Comparison of ENCODE assay signal across 29 cellular contexts in the genomic region with DNA sequence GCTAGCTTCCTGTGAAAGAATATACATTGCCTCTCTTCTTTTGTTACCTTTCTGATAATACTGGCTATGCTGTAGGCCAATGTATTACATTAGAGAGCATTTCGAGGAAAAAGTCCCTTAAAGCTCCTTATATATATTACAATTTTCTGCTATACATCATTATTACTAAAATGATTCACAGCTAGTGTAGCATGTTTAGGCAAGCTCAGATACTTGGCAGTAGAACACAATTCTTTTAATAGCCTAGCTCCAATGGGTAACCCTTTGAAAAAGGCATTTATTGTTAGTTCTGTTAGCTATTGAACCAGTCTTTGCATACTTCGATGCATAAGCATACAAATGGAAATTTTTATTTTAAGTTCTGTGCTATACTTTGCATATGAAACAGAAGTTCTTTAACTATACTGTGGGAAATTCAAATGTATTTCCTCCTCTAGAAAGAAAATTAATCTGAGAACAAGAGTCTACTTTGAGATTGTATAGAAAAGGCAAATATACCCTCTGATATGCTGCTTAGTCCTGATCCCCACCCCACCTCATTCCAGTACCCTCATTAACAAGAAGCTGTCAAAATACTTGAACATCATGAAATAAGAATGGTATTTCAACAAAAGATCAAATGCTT.
"Had no signal": no experiment of that assay in that cellular context is flagged by ENCODE, and none has a peak within 500 bp of the region (broad histone marks: within the 10 kb centered on the region; RNA-seq: fewer than 3 reads in every experiment).

No MANE protein-coding gene starts in this region.

- H3K4me3 ChIP-seq: MG63 had no signal

- H3K4me2 ChIP-seq: KMS-11 had no signal

- H3K27ac ChIP-seq: brain microvascular endothelial cell, KMS-11 had no signal

- H3K27me3 ChIP-seq: brain microvascular endothelial cell, MG63 had no signal

- DNase-seq: activated B cell treated with CpG ODN at 0.5 μM for 24 hours; activated CD4-positive, alpha-beta T cell treated with anti-CD3 and anti-CD28 coated beads for 1 hour; activated CD4-positive, alpha-beta T cell treated with anti-CD3 and anti-CD28 coated beads, Interleukin-2, amount 10 ng/mL, durations not matched to agents 24 days and 14 days; activated CD4-positive, alpha-beta T cell treated with anti-CD3 and anti-CD28 coated beads, Interleukin-2, amount 50 U/mL, for 48 hours; activated CD8-positive, alpha-beta memory T cell treated with anti-CD3 and anti-CD28 coated beads for 24 hours; activated gamma-delta T cell; activated naive CD4-positive, alpha-beta T cell treated with anti-CD3 and anti-CD28 coated beads for 36 hours; activated T-cell treated with anti-CD3 and anti-CD28 coated beads, Interleukin-2, amount 50 U/mL, for 48 hours; amygdala; brain microvascular endothelial cell; caudate nucleus; MG63; MV-4-11; NCI-H1105; NCI-H1436; NCI-H1930; NCI-H2107; NCI-H2171 treated with DMSO at 0.1 percent for 48 hours; NCI-H226; PC-3; SIG-M5; T-helper 17 cell; T-helper 9 cell had no signal

- H3K36me3 ChIP-seq: brain microvascular endothelial cell, MG63 had no signal

- H3K4me1 Mint-ChIP-seq: activated B cell treated with CpG ODN at 0.5 μM for 24 hours; activated CD4-positive, alpha-beta T cell treated with anti-CD3 and anti-CD28 coated beads, Interleukin-2, amount 10 ng/mL, durations not matched to agents 24 days and 14 days; activated T-helper 17 cell treated with anti-CD3 and anti-CD28 coated beads, Interleukin-2, amount 50 U/mL, for 72 hours; T-helper 17 cell had no signal

- H3K4me3 Mint-ChIP-seq: activated B cell treated with CpG ODN at 0.5 μM for 24 hours; activated CD4-positive, alpha-beta T cell treated with anti-CD3 and anti-CD28 coated beads, Interleukin-2, amount 10 ng/mL, durations not matched to agents 24 days and 14 days; activated naive CD4-positive, alpha-beta T cell treated with anti-CD3 and anti-CD28 coated beads for 36 hours; activated naive CD8-positive, alpha-beta T cell; activated T-helper 17 cell treated with anti-CD3 and anti-CD28 coated beads, Interleukin-2, amount 50 U/mL, for 72 hours; T-helper 17 cell had no signal

- H3K36me3 Mint-ChIP-seq: activated naive CD8-positive, alpha-beta T cell had no signal

- H3K9ac ChIP-seq: KMS-11 had no signal

- H3K9me3 Mint-ChIP-seq: activated B cell treated with CpG ODN at 0.5 μM for 24 hours; activated CD4-positive, alpha-beta T cell treated with anti-CD3 and anti-CD28 coated beads, Interleukin-2, amount 10 ng/mL, durations not matched to agents 24 days and 14 days; activated naive CD4-positive, alpha-beta T cell treated with anti-CD3 and anti-CD28 coated beads for 36 hours; activated T-helper 17 cell treated with anti-CD3 and anti-CD28 coated beads, Interleukin-2, amount 50 U/mL, for 72 hours had no signal

- FAIRE-seq: astrocyte, RCC 7860, TTC549 had no signal

- ATAC-seq: activated T-helper 17 cell treated with anti-CD3 and anti-CD28 coated beads, Interleukin-2, amount 50 U/mL, for 72 hours; PC-3; T-helper 17 cell had no signal

- H3K9me3 ChIP-seq: MG63 had no signal

- H3K27ac Mint-ChIP-seq: activated B cell treated with CpG ODN at 0.5 μM for 24 hours; activated CD4-positive, alpha-beta T cell treated with anti-CD3 and anti-CD28 coated beads, Interleukin-2, amount 10 ng/mL, durations not matched to agents 24 days and 14 days; activated naive CD4-positive, alpha-beta T cell treated with anti-CD3 and anti-CD28 coated beads for 36 hours; activated naive CD8-positive, alpha-beta T cell; activated T-helper 17 cell treated with anti-CD3 and anti-CD28 coated beads, Interleukin-2, amount 50 U/mL, for 72 hours; T-helper 17 cell had no signal
